ENCODE assay signal across 18 cellular contexts in genomic region chr3:82165266-82165665, GRCh38.
DNase-seq lines count a peak whose midpoint lies in the region; FAIRE-seq and TF ChIP-seq lines count a peak whose summit lies in the region.
"Had no signal": no experiment of that assay in that cellular context is flagged by ENCODE, and none has a peak within 500 bp of the region (broad histone marks: within the 10 kb centered on the region; RNA-seq: fewer than 3 reads in every experiment).

No MANE protein-coding gene starts in this region.

- H3K9ac ChIP-seq in neural progenitor cell = no peak overlapping the region

- H3K36me3 ChIP-seq in neural progenitor cell (no peaks in the 10 kb centered on the region), sigmoid colon (no peaks in the 10 kb centered on the region)

- no peaks in the 10 kb centered on the region for H3F3A ChIP-seq in neural progenitor cell (ENCODE audit: low read depth)

- H2AFZ ChIP-seq in neural progenitor cell (replicated peaks) = no peak overlapping the region
- H2AFZ ChIP-seq: GM23338 had no signal

- H3K9me3 Mint-ChIP-seq in neural progenitor cell = peaks cover 4% of the 10 kb centered on the region
- H3K9me3 Mint-ChIP-seq: HFFc6 had no signal

- H3K27me3 Mint-ChIP-seq in neural progenitor cell (ENCODE audit: insufficient read depth, low read depth) = no peaks in the 10 kb centered on the region
- H3K27me3 Mint-ChIP-seq: CD4-positive, alpha-beta T cell had no signal

- TF ChIP-seq EP300 in sigmoid colon (IDR thresholded peaks at IDR 0.05) = no peak

- no peak overlapping the region for H3K27ac Mint-ChIP-seq in neural progenitor cell
- H3K27ac Mint-ChIP-seq: CD4-positive, alpha-beta T cell; GM23338; HFFc6 had no signal

- no peak for TF ChIP-seq CTCF in D721Med (IDR thresholded peaks at IDR 0.05; ENCODE audit: insufficient read depth, missing control alignments)
- no peak for TF ChIP-seq CTCF in neural progenitor cell (IDR thresholded peaks at IDR 0.05)
- no peak for TF ChIP-seq CTCF in sigmoid colon (IDR thresholded peaks at IDR 0.05)

- H3K4me3 Mint-ChIP-seq in neural progenitor cell = no peak overlapping the region
- H3K4me3 Mint-ChIP-seq: CD4-positive, alpha-beta T cell; GM23338; HFFc6 had no signal

- intact Hi-C loops in sigmoid colon (cut with DNase I) = no loop called here

- no peak overlapping the region for H3K27ac ChIP-seq in neural progenitor cell
- no peak overlapping the region for H3K27ac ChIP-seq in sigmoid colon
- H3K27ac ChIP-seq: C4-2B had no signal

- peaks cover 15% of the 10 kb centered on the region for H3K4me1 ChIP-seq in neural progenitor cell
- H3K4me1 ChIP-seq in sigmoid colon = no peaks in the 10 kb centered on the region
- H3K4me1 ChIP-seq: Caco-2 had no signal

- peak; percentile 91 for FAIRE-seq in D721Med (lab: Jason Lieb, UNC)
- FAIRE-seq: A204.1, H54, HTR-8/SVneo had no signal

- H3K4me1 Mint-ChIP-seq in neural progenitor cell = peaks cover 11% of the 10 kb centered on the region
- H3K4me1 Mint-ChIP-seq: GM23338 had no signal

- H3K4me2 ChIP-seq in neural progenitor cell = peak overlapping the region; percentile 34
- H3K4me2 ChIP-seq: GM23338 had no signal

- H3K9me3 ChIP-seq in neural progenitor cell (ENCODE audit: low read depth) (no peaks in the 10 kb centered on the region), sigmoid colon (no peaks in the 10 kb centered on the region)
- H3K9me3 ChIP-seq: Caco-2 had no signal

- DNase-seq in D721Med (ENCODE audit: insufficient read length, low spot score) (no peak), NCI-H82 treated with DMSO at 0.1 percent for 48 hours (lab: John Stamatoyannopoulos, UW; ENCODE audit: unreplicated experiment) (peak; percentile 45), neural progenitor cell (ENCODE audit: low spot score) (peak; percentile 57), iPS-NIHi7 (ENCODE audit: extremely low spot score) (no peak), OCI-M1 (lab: John Stamatoyannopoulos, UW) (no peak), sigmoid colon (no peak)
- DNase-seq: AML-193; Caco-2; CD4-positive, alpha-beta T cell; DMS79 treated with DMSO at 0.1 percent for 48 hours; GF-D8; HFFc6; IMR-90 had no signal

- no peaks in the 10 kb centered on the region for H4K20me1 ChIP-seq in neural progenitor cell (ENCODE audit: low read depth)

- WGBS in sigmoid colon, 2 donors = 81 to 83% methylated on average over 1 of the region's 1 CpG

- H3K79me2 ChIP-seq in neural progenitor cell (ENCODE audit: low read depth) = no peaks in the 10 kb centered on the region

- TF ChIP-seq POLR2A in sigmoid colon (IDR thresholded peaks at IDR 0.05) = no peak

- no peaks in the 10 kb centered on the region for H3K27me3 ChIP-seq in neural progenitor cell
- no peaks in the 10 kb centered on the region for H3K27me3 ChIP-seq in sigmoid colon

- no peak overlapping the region for H3K4me3 ChIP-seq in neural progenitor cell
- no peak overlapping the region for H3K4me3 ChIP-seq in sigmoid colon
- H3K4me3 ChIP-seq: GM23338 had no signal

- no peaks in the 10 kb centered on the region for H3K36me3 Mint-ChIP-seq in neural progenitor cell

Comparison
In these comparisons a context has a peak if more than half of its experiments do, and no peak if none do; other contexts are left out.
1. DNase-seq: peak in NCI-H82 treated with DMSO at 0.1 percent for 48 hours (single experiment) and neural progenitor cell (single experiment); none in D721Med (single experiment), iPS-NIHi7 (single experiment), OCI-M1 (single experiment) and sigmoid colon (single experiment).